Comparison of ENCODE assay signal across 1 cellular context in genomic region chr13:31161583-31162150, GRCh38.
TF ChIP-seq lines count a peak whose summit lies in the region.

Gene HSPH1, minus strand, starts transcription at chr13:31161904. Its CDS starts 322 bp downstream, at chr13:31161582.

TF ChIP-seq in HepG2, 621 proteins besides CTCF, POLR2A, EP300 and RAD21 (continued from another document and continues in another):
- TF ChIP-seq ZBTB37 (CRISPR knock-in tag; IDR thresholded peaks at IDR 0.05) (no peak), RERE (CRISPR knock-in tag; IDR thresholded peaks at IDR 0.05; ENCODE audit: low read depth) (no peak; the same call in 1 of the 2 replicates), ZNF670 (CRISPR knock-in tag; IDR thresholded peaks at IDR 0.05; ENCODE audit: borderline replicate concordance) (0 out of 2 replicates have a peak, but pooled peaks have one; percentile 67), EEA1 (CRISPR knock-in tag; IDR thresholded peaks at IDR 0.05; ENCODE audit: borderline replicate concordance) (no peak), ZNF276 (CRISPR knock-in tag; IDR thresholded peaks at IDR 0.05; ENCODE audit: low read depth) (no peak), ZNF678 (CRISPR knock-in tag; IDR thresholded peaks at IDR 0.05) (no peak), RFXANK (CRISPR knock-in tag; IDR thresholded peaks at IDR 0.05) (no peak; the same call in 1 of the 2 replicates), ISL2 (CRISPR knock-in tag; IDR thresholded peaks at IDR 0.05) (no peak), NFYC (CRISPR knock-in tag; IDR thresholded peaks at IDR 0.05) (peak; percentile 84), SP1 (IDR thresholded peaks at IDR 0.05) (no peak), SP1 (CRISPR knock-in tag; IDR thresholded peaks at IDR 0.05) (no peak), MED8 (CRISPR knock-in tag; IDR thresholded peaks at IDR 0.05; ENCODE audit: insufficient replicate concordance) (no peak), HIVEP1 (CRISPR knock-in tag; IDR thresholded peaks at IDR 0.05) (peak; percentile 58; the same call in 1 of the 2 replicates), ZNF747 (CRISPR knock-in tag; IDR thresholded peaks at IDR 0.05; ENCODE audit: borderline replicate concordance) (no peak), ATF3 (CRISPR knock-in tag; IDR thresholded peaks at IDR 0.05) (no peak), TRIM24 (CRISPR knock-in tag; IDR thresholded peaks at IDR 0.05) (no peak), ZNF605 (CRISPR knock-in tag; IDR thresholded peaks at IDR 0.05) (peak; percentile 92), ZNF639 (CRISPR knock-in tag; conservative IDR thresholded peaks at IDR 0.05) (no peak), RFXAP (CRISPR knock-in tag; IDR thresholded peaks at IDR 0.05; ENCODE audit: borderline replicate concordance) (peak; percentile 90; the same call in 1 of the 2 replicates), ZNF782 (CRISPR knock-in tag; IDR thresholded peaks at IDR 0.05; ENCODE audit: borderline replicate concordance) (no peak), ZNF644 (CRISPR knock-in tag; IDR thresholded peaks at IDR 0.05; ENCODE audit: low read depth) (no peak), SRSF1 (optimal IDR thresholded peaks at IDR 0.05; ENCODE audit: low read depth, low read length) (peak; percentile 25), ZNF121 (CRISPR knock-in tag; IDR thresholded peaks at IDR 0.05) (no peak), RBFOX2 (IDR thresholded peaks at IDR 0.05; ENCODE audit: low read depth, low read length) (peak; percentile 89), MXD1 (CRISPR knock-in tag; IDR thresholded peaks at IDR 0.05) (peak; percentile 97; the same call in 1 of the 2 replicates), MYPOP (CRISPR knock-in tag; IDR thresholded peaks at IDR 0.05) (peak; percentile 81), KAT7 (CRISPR knock-in tag; IDR thresholded peaks at IDR 0.05; ENCODE audit: borderline replicate concordance) (no peak), ZNF329 (CRISPR knock-in tag; IDR thresholded peaks at IDR 0.05; ENCODE audit: low read depth) (peak; percentile 60; the same call in 1 of the 2 replicates), TRAFD1 (CRISPR knock-in tag; IDR thresholded peaks at IDR 0.05; ENCODE audit: borderline replicate concordance) (no peak), ZNF546 (CRISPR knock-in tag; conservative IDR thresholded peaks at IDR 0.05) (no peak; the same call in 1 of the 2 replicates), ADNP (CRISPR knock-in tag; IDR thresholded peaks at IDR 0.05) (no peak), KDM5A (IDR thresholded peaks at IDR 0.05; ENCODE audit: borderline replicate concordance, low read length) (no peak), JUND (CRISPR knock-in tag; IDR thresholded peaks at IDR 0.05) (no peak), HDAC2 (CRISPR knock-in tag; IDR thresholded peaks at IDR 0.05) (peak; percentile 21; the same call in 1 of the 2 replicates), ZNF296 (CRISPR knock-in tag; conservative IDR thresholded peaks at IDR 0.05) (no peak), NCOR1 (IDR thresholded peaks at IDR 0.05; ENCODE audit: borderline replicate concordance, low read length) (no peak), MYNN (CRISPR knock-in tag; IDR thresholded peaks at IDR 0.05; ENCODE audit: low read depth) (0 out of 2 replicates have a peak, but pooled peaks have one; percentile 34), HINFP (CRISPR knock-in tag; IDR thresholded peaks at IDR 0.05; ENCODE audit: low read depth) (peak; percentile 78; the same call in 1 of the 2 replicates), CENPT (CRISPR knock-in tag; IDR thresholded peaks at IDR 0.05; ENCODE audit: low read depth) (no peak), ZFP91 (CRISPR knock-in tag; IDR thresholded peaks at IDR 0.05; ENCODE audit: borderline replicate concordance) (0 out of 2 replicates have a peak, but pooled peaks have one; percentile 59), PRDM4 (CRISPR knock-in tag; IDR thresholded peaks at IDR 0.05; ENCODE audit: borderline replicate concordance) (no peak), RFX5 (IDR thresholded peaks at IDR 0.05; ENCODE audit: low read depth, low read length) (peak; percentile 87), GABPA (IDR thresholded peaks at IDR 0.05; ENCODE audit: low read depth, low read length) (peak; percentile 62), GABPA (CRISPR knock-in tag; IDR thresholded peaks at IDR 0.05; ENCODE audit: low read depth) (peak; percentile 90)
